In the genomic region with DNA sequence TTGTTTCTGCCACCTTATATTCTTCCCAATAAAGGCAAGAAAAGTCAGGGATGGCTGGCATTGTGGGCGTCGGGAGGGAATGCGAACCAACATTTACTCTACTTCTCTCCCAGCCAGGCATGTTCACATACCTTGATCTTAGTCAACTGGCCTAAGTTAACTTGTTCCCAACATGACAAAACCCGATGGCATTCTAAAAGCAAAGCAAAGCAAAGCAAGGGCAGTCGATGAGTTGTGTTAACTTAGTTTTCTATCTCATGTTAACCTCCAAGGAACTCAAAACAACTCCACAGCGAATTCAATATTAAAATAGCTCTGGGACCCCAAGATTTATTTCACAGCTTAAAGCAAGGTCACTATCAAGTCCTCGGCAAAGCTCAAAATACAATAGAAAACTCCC, we compare ENCODE assay signal across 8 cellular contexts. TPM values are rescaled to one million over a fixed set of nuclear protein-coding genes. Genes with fewer than 3 reads are reported as not detected.
A peak's percentile ranks its signal among the peaks of the same experiment; 100 is the strongest.
DNase-seq lines count a peak whose midpoint lies in the region; ATAC-seq and TF ChIP-seq lines count a peak whose summit lies in the region.

No MANE protein-coding gene starts in this region.

- intact Hi-C loops in stomach (cut with DNase I; ENCODE audit: low total_unique reads), result loop anchor here (10.0 kb wide), 1 partner anchor 230 kb away; no protein-coding TSS in a partner anchor

- CTCF ChIA-PET in activated CD4-positive, alpha-beta memory T cell treated with anti-CD3 and anti-CD28 coated beads, Interleukin-2, amount 10 ng/mL, durations not matched to agents 7 days and 5 days (lab: Charles Lee), result no interaction called here

- no peaks in the 10 kb centered on the region for H3K9me3 Mint-ChIP-seq in T-helper 1 cell treated with Interleukin-12 subunit alpha and Interleukin-12 subunit beta and Interleukin-4 antibody, amounts not matched to agents 30 μg/mL and 1 μg/mL, for 36 hours
- no peaks in the 10 kb centered on the region for H3K9me3 Mint-ChIP-seq in activated CD4-positive, alpha-beta memory T cell treated with anti-CD3 and anti-CD28 coated beads, Interleukin-2, amount 10 ng/mL, durations not matched to agents 7 days and 5 days

- no peak for TF ChIP-seq POLR2A in stomach (IDR thresholded peaks at IDR 0.05)

- H3K36me3 ChIP-seq in stomach, result no peaks in the 10 kb centered on the region

- no peaks in the 10 kb centered on the region for H3K27me3 Mint-ChIP-seq in T-helper 1 cell treated with Interleukin-12 subunit alpha and Interleukin-12 subunit beta and Interleukin-4 antibody, amounts not matched to agents 30 μg/mL and 1 μg/mL, for 36 hours (ENCODE audit: low read depth)
- H3K27me3 Mint-ChIP-seq in activated CD4-positive, alpha-beta memory T cell treated with anti-CD3 and anti-CD28 coated beads, Interleukin-2, amount 10 ng/mL, durations not matched to agents 7 days and 5 days, result no peaks in the 10 kb centered on the region

- POLR2A ChIA-PET in activated CD4-positive, alpha-beta memory T cell treated with anti-CD3 and anti-CD28 coated beads, Interleukin-2, amount 10 ng/mL, durations not matched to agents 7 days and 5 days (lab: Charles Lee), result interaction anchor here (1.6 to 2.2 kb wide), 2 partner anchors 22 to 208 kb away, joined by 3 to 8 read pairs; a partner anchor contains a TSS

- TF ChIP-seq CTCF in stomach (IDR thresholded peaks at IDR 0.05), result no peak

- H3K4me1 Mint-ChIP-seq in T-helper 1 cell treated with Interleukin-12 subunit alpha and Interleukin-12 subunit beta and Interleukin-4 antibody, amounts not matched to agents 30 μg/mL and 1 μg/mL, for 36 hours (ENCODE audit: low read depth), result peaks cover 51% of the 10 kb centered on the region
- peaks cover 55% of the 10 kb centered on the region for H3K4me1 Mint-ChIP-seq in activated CD4-positive, alpha-beta memory T cell treated with anti-CD3 and anti-CD28 coated beads, Interleukin-2, amount 10 ng/mL, durations not matched to agents 7 days and 5 days

- peaks cover 49 to 85% (median 69%) of the 10 kb centered on the region in 4 donors for H3K4me1 ChIP-seq in stomach

- peak overlapping the region; percentile 92 for H3K27ac Mint-ChIP-seq in T-helper 1 cell treated with Interleukin-12 subunit alpha and Interleukin-12 subunit beta and Interleukin-4 antibody, amounts not matched to agents 30 μg/mL and 1 μg/mL, for 36 hours
- H3K27ac Mint-ChIP-seq in activated CD4-positive, alpha-beta memory T cell treated with anti-CD3 and anti-CD28 coated beads, Interleukin-2, amount 10 ng/mL, durations not matched to agents 7 days and 5 days, result peak overlapping the region; percentile 71

- H3K27ac ChIP-seq in stomach, result peak overlapping the region; percentile 87 to 96 (median 91)

- WGBS in stomach, 5 donors, result 18 to 42% (median 32%) methylated on average over 7 of the region's 7 CpGs

- H3K36me3 Mint-ChIP-seq in T-helper 1 cell treated with Interleukin-12 subunit alpha and Interleukin-12 subunit beta and Interleukin-4 antibody, amounts not matched to agents 30 μg/mL and 1 μg/mL, for 36 hours (ENCODE audit: low read depth), result peaks cover 15% of the 10 kb centered on the region
- H3K36me3 Mint-ChIP-seq in activated CD4-positive, alpha-beta memory T cell treated with anti-CD3 and anti-CD28 coated beads, Interleukin-2, amount 10 ng/mL, durations not matched to agents 7 days and 5 days (ENCODE audit: low read depth), result peaks cover 21% of the 10 kb centered on the region

- no peak for TF ChIP-seq EP300 in stomach (IDR thresholded peaks at IDR 0.05)

- no peak for DNase-seq in T-helper 1 cell
- DNase-seq in activated CD4-positive, alpha-beta memory T cell treated with anti-CD3 and anti-CD28 coated beads, Interleukin-2, amount 10 ng/mL, durations not matched to agents 7 days and 5 days, result no peak
- no peak for DNase-seq in stomach
- no peak for DNase-seq in NCI-H2227 treated with DMSO at 0.1 percent for 48 hours (lab: John Stamatoyannopoulos, UW)
- DNase-seq in T1000 (lab: John Stamatoyannopoulos, UW), result no peak

- H3K4me3 ChIP-seq in iPS-18c (ENCODE audit: insufficient read depth, low read depth, low read length), result peak overlapping the region; percentile 94
- peak overlapping the region; percentile 78 to 99 (median 92) for H3K4me3 ChIP-seq in stomach

- no peaks in the 10 kb centered on the region for H3K9me3 ChIP-seq in iPS-18c (ENCODE audit: control insufficient read depth, insufficient read depth, low read length)
- no peaks in the 10 kb centered on the region for H3K9me3 ChIP-seq in stomach

- ATAC-seq in HG03521 (IDR thresholded peaks at IDR 0.05; ENCODE audit: unreplicated experiment), result no peak

- H3K4me3 Mint-ChIP-seq in T-helper 1 cell treated with Interleukin-12 subunit alpha and Interleukin-12 subunit beta and Interleukin-4 antibody, amounts not matched to agents 30 μg/mL and 1 μg/mL, for 36 hours, result peak overlapping the region; percentile 94
- peak overlapping the region; percentile 87 for H3K4me3 Mint-ChIP-seq in activated CD4-positive, alpha-beta memory T cell treated with anti-CD3 and anti-CD28 coated beads, Interleukin-2, amount 10 ng/mL, durations not matched to agents 7 days and 5 days

- no peaks in the 10 kb centered on the region for H3K27me3 ChIP-seq in stomach

RNA-seq across cellular contexts. Expression of a gene that starts 1.2 kb away (rescaled TPM):
- total RNA-seq in activated CD4-positive, alpha-beta memory T cell treated with anti-CD3 and anti-CD28 coated beads, Interleukin-2, amount 10 ng/mL, durations not matched to agents 7 days and 5 days, result 10 to 100 TPM; 49.3 to 56.7 TPM
- total RNA-seq in stomach, result 10 to 100 TPM in 4 of 5 donors, 1 to 10 TPM in 1; 5.8 to 99.6 (median 60.0) TPM
- 10 to 100 TPM; 20.2 to 29.4 (median 25.8) TPM for polyA plus RNA-seq in stomach
